ENCODE assay signal across 24 cellular contexts in genomic region chr10:91987397-91988037, GRCh38.
DNase-seq lines count a peak whose midpoint lies in the region; ATAC-seq, FAIRE-seq and TF ChIP-seq lines count a peak whose summit lies in the region.
"Had no signal": no experiment of that assay in that cellular context is flagged by ENCODE, and none has a peak within 500 bp of the region (broad histone marks: within the 10 kb centered on the region; RNA-seq: fewer than 3 reads in every experiment).

No MANE protein-coding gene starts in this region.

- H4K8ac ChIP-seq in mesenchymal stem cell (ENCODE audit: low read length): no peak overlapping the region

- no peak overlapping the region for H3K9ac ChIP-seq in mesenchymal stem cell (ENCODE audit: low read length)

- H3K4me3 Mint-ChIP-seq in activated CD4-positive, alpha-beta T cell treated with anti-CD3 and anti-CD28 coated beads for 36 hours: no peak overlapping the region
- no peak overlapping the region for H3K4me3 Mint-ChIP-seq in activated T-helper 1 cell treated with anti-CD3 and anti-CD28 coated beads, Interleukin-12 subunit alpha, Interleukin-12 subunit beta, Interleukin-2, Interleukin-4 antibody, amounts not matched to agents 30 ng/mL and 10 ng/mL and 1 ng/mL, durations not matched to agents 14 hours and 24 hours and 36 hours
- H3K4me3 Mint-ChIP-seq: CD8-positive, alpha-beta T cell; type B pancreatic cell had no signal

- H3K79me1 ChIP-seq in mesenchymal stem cell (replicated peaks; ENCODE audit: low read length, poor library complexity, severe bottlenecking): peaks cover 6% of the 10 kb centered on the region

- H2AK5ac ChIP-seq in mesenchymal stem cell (ENCODE audit: low read length, severe bottlenecking): no peak overlapping the region

- H3K4me1 ChIP-seq in HEK293 (ENCODE audit: control insufficient read depth, insufficient read depth, low read length) (no peaks in the 10 kb centered on the region), mesenchymal stem cell (ENCODE audit: control insufficient read depth, insufficient read depth, low read depth, low read length) (no peaks in the 10 kb centered on the region)
- H3K4me1 ChIP-seq: gastrocnemius medialis had no signal

- H3K27me3 Mint-ChIP-seq in activated CD4-positive, alpha-beta T cell treated with anti-CD3 and anti-CD28 coated beads for 36 hours: no peaks in the 10 kb centered on the region
- no peaks in the 10 kb centered on the region for H3K27me3 Mint-ChIP-seq in activated T-helper 1 cell treated with anti-CD3 and anti-CD28 coated beads, Interleukin-12 subunit alpha, Interleukin-12 subunit beta, Interleukin-2, Interleukin-4 antibody, amounts not matched to agents 30 ng/mL and 10 ng/mL and 1 ng/mL, durations not matched to agents 14 hours and 24 hours and 36 hours (ENCODE audit: insufficient read depth)
- H3K27me3 Mint-ChIP-seq: type B pancreatic cell had no signal

- no peak overlapping the region for H2BK12ac ChIP-seq in mesenchymal stem cell (ENCODE audit: low read length in 2 of 2)

- H3K4me2 ChIP-seq in mesenchymal stem cell (ENCODE audit: low read length, poor library complexity, severe bottlenecking): no peak overlapping the region

- H3K36me3 Mint-ChIP-seq in activated CD4-positive, alpha-beta T cell treated with anti-CD3 and anti-CD28 coated beads for 36 hours (ENCODE audit: low read depth): peaks cover 58% of the 10 kb centered on the region
- peaks cover 54% of the 10 kb centered on the region for H3K36me3 Mint-ChIP-seq in activated T-helper 1 cell treated with anti-CD3 and anti-CD28 coated beads, Interleukin-12 subunit alpha, Interleukin-12 subunit beta, Interleukin-2, Interleukin-4 antibody, amounts not matched to agents 30 ng/mL and 10 ng/mL and 1 ng/mL, durations not matched to agents 14 hours and 24 hours and 36 hours (ENCODE audit: low read depth)

- TF ChIP-seq CTCF in HEK293 (tag by site-specific recombination; IDR thresholded peaks at IDR 0.05) (no peak), bronchial epithelial cell (IDR thresholded peaks at IDR 0.05; ENCODE audit: insufficient read depth, low read length, severe bottlenecking) (no peak)

- H3K27ac ChIP-seq in HEK293 (ENCODE audit: extremely low read depth, low read depth, low read length): no peak overlapping the region
- H3K27ac ChIP-seq in mesenchymal stem cell (ENCODE audit: low read length, poor library complexity, severe bottlenecking): no peak overlapping the region
- H3K27ac ChIP-seq: gastrocnemius medialis, left ventricle myocardium inferior, skin epidermis had no signal

- no peak overlapping the region for H3K14ac ChIP-seq in mesenchymal stem cell (ENCODE audit: low read length in 2 of 2)

- peaks cover 12% of the 10 kb centered on the region for H3K4me1 Mint-ChIP-seq in activated CD4-positive, alpha-beta T cell treated with anti-CD3 and anti-CD28 coated beads for 36 hours
- H3K4me1 Mint-ChIP-seq in activated T-helper 1 cell treated with anti-CD3 and anti-CD28 coated beads, Interleukin-12 subunit alpha, Interleukin-12 subunit beta, Interleukin-2, Interleukin-4 antibody, amounts not matched to agents 30 ng/mL and 10 ng/mL and 1 ng/mL, durations not matched to agents 14 hours and 24 hours and 36 hours (ENCODE audit: low read depth): peaks cover 32% of the 10 kb centered on the region

- H3K9me3 ChIP-seq in HEK293 (ENCODE audit: control insufficient read depth, insufficient read depth, low read depth, low read length) (no peaks in the 10 kb centered on the region), mesenchymal stem cell (ENCODE audit: control insufficient read depth, low read length) (peaks cover 9% of the 10 kb centered on the region)
- H3K9me3 ChIP-seq: gastrocnemius medialis, left ventricle myocardium inferior had no signal

- H3K4ac ChIP-seq in mesenchymal stem cell (ENCODE audit: low read depth in 1 of 2, low read length in 2 of 2): no peak overlapping the region

- H3K23ac ChIP-seq in mesenchymal stem cell (ENCODE audit: low read length in 2 of 2): no peak overlapping the region

- POLR2A ChIA-PET in activated CD4-positive, alpha-beta T cell treated with anti-CD3 and anti-CD28 coated beads for 36 hours (lab: Charles Lee): no interaction called here
- POLR2A ChIA-PET in HEK293 (lab: Yijun Ruan, JAX): no interaction called here

- WGBS in mesenchymal stem cell: 94% methylated on average over 8 of the region's 8 CpGs

- H2BK5ac ChIP-seq in mesenchymal stem cell (ENCODE audit: low read depth, low read length, poor library complexity, severe bottlenecking): no peak overlapping the region

- intact Hi-C loops in activated CD4-positive, alpha-beta T cell treated with anti-CD3 and anti-CD28 coated beads for 36 hours (cut with DNase I, micrococcal nuclease): no loop called here
- intact Hi-C loops in activated T-helper 1 cell treated with anti-CD3 and anti-CD28 coated beads, Interleukin-12 subunit alpha, Interleukin-12 subunit beta, Interleukin-2, Interleukin-4 antibody, amounts not matched to agents 30 ng/mL and 10 ng/mL and 1 ng/mL, durations not matched to agents 14 hours and 24 hours and 36 hours (cut with micrococcal nuclease): no loop called here

- H3K9me3 Mint-ChIP-seq in activated CD4-positive, alpha-beta T cell treated with anti-CD3 and anti-CD28 coated beads for 36 hours (ENCODE audit: low read depth): no peaks in the 10 kb centered on the region
- H3K9me3 Mint-ChIP-seq in activated T-helper 1 cell treated with anti-CD3 and anti-CD28 coated beads, Interleukin-12 subunit alpha, Interleukin-12 subunit beta, Interleukin-2, Interleukin-4 antibody, amounts not matched to agents 30 ng/mL and 10 ng/mL and 1 ng/mL, durations not matched to agents 14 hours and 24 hours and 36 hours: peaks cover 11% of the 10 kb centered on the region
- H3K9me3 Mint-ChIP-seq: CD8-positive, alpha-beta T cell; type B pancreatic cell had no signal

- no peaks in the 10 kb centered on the region for H3K27me3 ChIP-seq in bronchial epithelial cell (ENCODE audit: control insufficient read depth, insufficient read depth, low read length)
- H3K27me3 ChIP-seq in mesenchymal stem cell (ENCODE audit: control insufficient read depth in 1 of 2, insufficient read depth in 1 of 2, low read length in 2 of 2): no peaks in the 10 kb centered on the region
- H3K27me3 ChIP-seq: gastrocnemius medialis had no signal

- H2BK120ac ChIP-seq in mesenchymal stem cell (ENCODE audit: low read depth, low read length): no peak overlapping the region

- peak overlapping the region; percentile 20 for H3K27ac Mint-ChIP-seq in activated CD4-positive, alpha-beta T cell treated with anti-CD3 and anti-CD28 coated beads for 36 hours
- no peak overlapping the region for H3K27ac Mint-ChIP-seq in activated T-helper 1 cell treated with anti-CD3 and anti-CD28 coated beads, Interleukin-12 subunit alpha, Interleukin-12 subunit beta, Interleukin-2, Interleukin-4 antibody, amounts not matched to agents 30 ng/mL and 10 ng/mL and 1 ng/mL, durations not matched to agents 14 hours and 24 hours and 36 hours
- H3K27ac Mint-ChIP-seq: CD8-positive, alpha-beta T cell; type B pancreatic cell had no signal

- H3K36me3 ChIP-seq in HEK293 (ENCODE audit: control insufficient read depth in 2 of 2, insufficient read depth in 1 of 2, low read length in 2 of 2): peaks cover 58 to 72% of the 10 kb centered on the region in 2 experiments
- H3K36me3 ChIP-seq in bronchial epithelial cell (ENCODE audit: control insufficient read depth, insufficient read depth, low read length): peaks cover 5% of the 10 kb centered on the region
- peaks cover 15 to 80% of the 10 kb centered on the region in 2 experiments for H3K36me3 ChIP-seq in mesenchymal stem cell (ENCODE audit: control insufficient read depth in 1 of 2, insufficient read depth in 2 of 2, low read depth in 1 of 2, low read length in 2 of 2)

- ATAC-seq in activated CD4-positive, alpha-beta T cell treated with anti-CD3 and anti-CD28 coated beads for 36 hours: no peak
- no peak for ATAC-seq in HG02938 (IDR thresholded peaks at IDR 0.05; ENCODE audit: unreplicated experiment)
- ATAC-seq: CD8-positive, alpha-beta T cell; gastrocnemius medialis; K562; PC-3 had no signal

- H2BK15ac ChIP-seq in mesenchymal stem cell (ENCODE audit: low read depth, poor library complexity, severe bottlenecking): no peak overlapping the region

- H4K91ac ChIP-seq in mesenchymal stem cell (ENCODE audit: low read length): no peak overlapping the region

- no peak overlapping the region for H2AFZ ChIP-seq in mesenchymal stem cell (ENCODE audit: low read depth, low read length)

- H3K4me3 ChIP-seq in HEK293 (ENCODE audit: low read depth, low read length): no peak overlapping the region
- H3K4me3 ChIP-seq in bronchial epithelial cell (ENCODE audit: low read depth, low read length): no peak overlapping the region
- no peak overlapping the region for H3K4me3 ChIP-seq in mesenchymal stem cell (ENCODE audit: insufficient read depth in 1 of 2, low read depth in 1 of 2, low read length in 2 of 2)
- H3K4me3 ChIP-seq: gastrocnemius medialis, K562, left ventricle myocardium inferior, skin epidermis had no signal

- FAIRE-seq in bronchial epithelial cell (lab: Jason Lieb, UNC): peak; percentile 95
- FAIRE-seq: K562 had no signal

- no peak overlapping the region for H3K18ac ChIP-seq in mesenchymal stem cell (ENCODE audit: low read depth in 1 of 2, low read length in 2 of 2)

- DNase-seq in activated CD4-positive, alpha-beta T cell treated with anti-CD3 and anti-CD28 coated beads for 36 hours: no peak
- no peak for DNase-seq in activated CD4-positive, alpha-beta T cell treated with anti-CD3 and anti-CD28 coated beads, Interleukin-2, amount 50 U/mL, for 4 hours
- DNase-seq in bronchial epithelial cell (ENCODE audit: low read depth) (no peak), mesenchymal stem cell (peak; percentile 67), GOT3 (lab: John Stamatoyannopoulos, UW) (no peak)
- no peak for DNase-seq in activated T-helper 1 cell treated with anti-CD3 and anti-CD28 coated beads, Interleukin-12 subunit alpha, Interleukin-12 subunit beta, Interleukin-2, Interleukin-4 antibody, amounts not matched to agents 30 ng/mL and 10 ng/mL and 1 ng/mL, durations not matched to agents 14 hours and 24 hours and 36 hours (ENCODE audit: low spot score)
- DNase-seq: 8988T; activated CD8-positive, alpha-beta memory T cell treated with anti-CD3 and anti-CD28 coated beads for 24 hours; activated naive CD4-positive, alpha-beta T cell treated with anti-CD3 and anti-CD28 coated beads, Interleukin-2, amount 50 U/mL, for 16 hours; activated T-cell treated with anti-CD3 and anti-CD28 coated beads, Interleukin-2, amount 50 U/mL, for 1 hour; CD8-positive, alpha-beta T cell; gastrocnemius medialis; hypothalamus; left ventricle myocardium inferior; MM.1S; NCI-H146; PC-3; SHP77 treated with DMSO at 0.1 percent for 48 hours; stimulated activated CD4-positive, alpha-beta T cell treated with anti-CD3 and anti-CD28 coated beads, Interleukin-2, amount 100 ng/mL, for 24 hours had no signal

- CTCF ChIA-PET in activated CD4-positive, alpha-beta T cell treated with anti-CD3 and anti-CD28 coated beads for 36 hours (lab: Charles Lee): interaction anchor here (0.6 kb wide), 1 partner anchor 529 kb away, joined by 3 read pairs; no protein-coding TSS in a partner anchor
- CTCF ChIA-PET in HEK293 (lab: Yijun Ruan, JAX): interaction anchor here (0.7 kb wide), 1 partner anchor 343 kb away, joined by 6 read pairs; no protein-coding TSS in a partner anchor

TF ChIP-seq in HEK293, 187 proteins besides CTCF, POLR2A, EP300 and RAD21:
- TF ChIP-seq GLIS2 (tag by site-specific recombination; IDR thresholded peaks at IDR 0.05) (no peak), PRDM1 (tag by site-specific recombination; IDR thresholded peaks at IDR 0.05) (peak; percentile 77)
